In the genomic region with DNA sequence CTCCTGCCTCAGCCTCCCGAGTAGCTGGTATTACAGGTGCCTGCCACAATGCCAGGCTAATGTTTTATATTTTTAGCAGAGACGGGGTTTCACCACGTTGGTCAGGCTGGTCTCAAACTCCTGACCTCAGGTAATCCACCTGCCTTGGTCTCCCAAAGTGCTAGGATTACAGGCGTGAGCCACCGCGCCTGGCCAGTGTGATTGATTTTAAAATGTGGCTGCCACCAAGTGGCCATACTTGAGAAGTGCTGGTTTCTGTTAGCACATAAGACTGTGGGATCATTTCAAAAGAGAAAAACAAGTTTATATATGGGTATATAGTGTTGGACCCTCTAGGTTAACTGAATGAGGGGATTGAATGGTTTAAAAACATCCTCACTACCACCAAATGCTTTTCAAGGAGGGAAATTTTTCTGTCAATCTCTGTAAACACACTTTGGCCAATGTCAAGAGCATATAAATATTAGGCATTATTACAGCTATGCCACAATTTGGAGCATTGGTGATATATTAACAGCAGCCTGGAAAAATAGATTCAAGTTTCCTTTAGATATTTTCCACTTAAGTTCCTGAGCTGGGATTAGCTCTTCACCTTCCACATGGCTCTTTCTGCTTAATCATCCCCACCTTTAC, we compare ENCODE assay signal across 9 cellular contexts. TPM values are rescaled to one million over a fixed set of nuclear protein-coding genes. Genes with fewer than 3 reads are reported as not detected.
DNase-seq lines count a peak whose midpoint lies in the region; ATAC-seq and TF ChIP-seq lines count a peak whose summit lies in the region.
"Had no signal": no experiment of that assay in that cellular context is flagged by ENCODE, and none has a peak within 500 bp of the region (broad histone marks: within the 10 kb centered on the region; RNA-seq: fewer than 3 reads in every experiment).

No MANE protein-coding gene starts in this region.

- POLR2A ChIA-PET in activated CD8-positive, alpha-beta T cell treated with anti-CD3 and anti-CD28 coated beads for 36 hours (lab: Charles Lee) = interaction anchor here (2.0 to 3.0 kb wide), 2 partner anchors 9 to 13 kb away, joined by 6 to 15 read pairs; no protein-coding TSS in a partner anchor

- H3K4me2 ChIP-seq in osteoblast (ENCODE audit: insufficient read depth, low read length) = no peak overlapping the region

- no peaks in the 10 kb centered on the region for H3K4me1 ChIP-seq in osteoblast (ENCODE audit: insufficient read depth, low read length)
- H3K4me1 ChIP-seq in effector memory CD4-positive, alpha-beta T cell (ENCODE audit: control insufficient read depth, insufficient read depth, low read length, poor library complexity, severe bottlenecking) = no peaks in the 10 kb centered on the region
- H3K4me1 ChIP-seq: SJCRH30 had no signal

- DNase-seq in EH (ENCODE audit: low read depth) (peak; percentile 52), NAMALWA (ENCODE audit: low spot score) (peak; percentile 62), fibroblast of mammary gland (ENCODE audit: low read depth) (peak; percentile 57), osteoblast (ENCODE audit: insufficient read length, low spot score, missing footprints) (no peak)
- peak; percentile 65 for DNase-seq in activated CD8-positive, alpha-beta T cell treated with anti-CD3 and anti-CD28 coated beads for 36 hours
- no peak for DNase-seq in effector memory CD4-positive, alpha-beta T cell

- H2AFZ ChIP-seq in osteoblast (ENCODE audit: low read length) = no peak overlapping the region

- peaks cover 91% of the 10 kb centered on the region for H3K36me3 ChIP-seq in osteoblast (ENCODE audit: insufficient read depth, low read length)
- peaks cover 93% of the 10 kb centered on the region for H3K36me3 ChIP-seq in effector memory CD4-positive, alpha-beta T cell (ENCODE audit: control insufficient read depth, insufficient read depth, low read length)

- intact Hi-C loops in activated CD8-positive, alpha-beta T cell treated with anti-CD3 and anti-CD28 coated beads for 36 hours (cut with micrococcal nuclease) = no loop called here

- peaks cover 15% of the 10 kb centered on the region for H3K4me1 Mint-ChIP-seq in activated CD8-positive, alpha-beta T cell treated with anti-CD3 and anti-CD28 coated beads for 36 hours (ENCODE audit: low read depth)

- H3K9me3 ChIP-seq in osteoblast (ENCODE audit: low read depth, low read length) = no peaks in the 10 kb centered on the region
- H3K9me3 ChIP-seq in effector memory CD4-positive, alpha-beta T cell (ENCODE audit: control insufficient read depth, low read length) = no peaks in the 10 kb centered on the region
- H3K9me3 ChIP-seq: SJCRH30 had no signal

- H3K9me3 Mint-ChIP-seq in activated CD8-positive, alpha-beta T cell treated with anti-CD3 and anti-CD28 coated beads for 36 hours = peaks cover 4% of the 10 kb centered on the region

- no peaks in the 10 kb centered on the region for H3K27me3 Mint-ChIP-seq in activated CD8-positive, alpha-beta T cell treated with anti-CD3 and anti-CD28 coated beads for 36 hours

- H3K79me2 ChIP-seq in osteoblast (ENCODE audit: insufficient read depth, low read length) = peaks cover 2% of the 10 kb centered on the region

- peak; percentile 79 for TF ChIP-seq CTCF in activated CD8-positive, alpha-beta T cell treated with anti-CD3 and anti-CD28 coated beads for 36 hours (IDR thresholded peaks at IDR 0.05)
- TF ChIP-seq CTCF in fibroblast of mammary gland (conservative IDR thresholded peaks at IDR 0.05; ENCODE audit: control insufficient read depth, insufficient read depth, low read depth, low read length) (peak; percentile 54), osteoblast (IDR thresholded peaks at IDR 0.05; ENCODE audit: extremely low read depth, low read depth, low read length) (peak; percentile 61)

- no peak overlapping the region for H3K4me3 ChIP-seq in fibroblast of mammary gland (ENCODE audit: control insufficient read depth, low read depth, low read length)
- H3K4me3 ChIP-seq in osteoblast (ENCODE audit: insufficient read depth, low read length) = no peak overlapping the region
- no peak overlapping the region for H3K4me3 ChIP-seq in effector memory CD4-positive, alpha-beta T cell (ENCODE audit: insufficient read depth, low read depth, low read length, poor library complexity, severe bottlenecking)
- H3K4me3 ChIP-seq: SJCRH30 had no signal

- H3K36me3 Mint-ChIP-seq in activated CD8-positive, alpha-beta T cell treated with anti-CD3 and anti-CD28 coated beads for 36 hours (ENCODE audit: low read depth) = peaks cover 76% of the 10 kb centered on the region

- H3K27me3 ChIP-seq in osteoblast (ENCODE audit: insufficient read depth, low read length) = no peaks in the 10 kb centered on the region
- H3K27me3 ChIP-seq in effector memory CD4-positive, alpha-beta T cell (replicated peaks; ENCODE audit: control insufficient read depth, insufficient read depth, low read length, poor library complexity, severe bottlenecking) = no peaks in the 10 kb centered on the region
- H3K27me3 ChIP-seq: SJCRH30 had no signal

- no peak overlapping the region for H3K27ac Mint-ChIP-seq in activated CD8-positive, alpha-beta T cell treated with anti-CD3 and anti-CD28 coated beads for 36 hours

- no peak overlapping the region for H3K4me3 Mint-ChIP-seq in activated CD8-positive, alpha-beta T cell treated with anti-CD3 and anti-CD28 coated beads for 36 hours

- ATAC-seq in activated CD8-positive, alpha-beta T cell treated with anti-CD3 and anti-CD28 coated beads for 36 hours = peak; percentile 79
- ATAC-seq in HG03520 (IDR thresholded peaks at IDR 0.05; ENCODE audit: unreplicated experiment) (no peak), HG03025 (IDR thresholded peaks at IDR 0.05; ENCODE audit: low FRiP score, unreplicated experiment) (no peak)

- H4K20me1 ChIP-seq in osteoblast (ENCODE audit: insufficient read depth, low read length) = peaks cover 27% of the 10 kb centered on the region

- H3K27ac ChIP-seq in osteoblast (ENCODE audit: low read depth, low read length) = no peak overlapping the region
- no peak overlapping the region for H3K27ac ChIP-seq in effector memory CD4-positive, alpha-beta T cell (ENCODE audit: insufficient read depth, low read length, poor library complexity, severe bottlenecking)
- H3K27ac ChIP-seq: SJCRH30 had no signal

- CTCF ChIA-PET in activated CD8-positive, alpha-beta T cell treated with anti-CD3 and anti-CD28 coated beads for 36 hours (lab: Charles Lee) = interaction anchor here (0.6 to 5.9 kb wide), 23 partner anchors 10 to 248 kb away, joined by 3 to 56 read pairs (median 5); a partner anchor contains a TSS

RNA-seq across cellular contexts. Expression of a gene that starts 13.5 kb away (rescaled TPM):
- 10 to 100 TPM; 37.3 to 38.2 TPM for total RNA-seq in activated CD8-positive, alpha-beta T cell treated with anti-CD3 and anti-CD28 coated beads for 36 hours
- total RNA-seq in osteoblast = 4.7 and 6.2 TPM in 2 replicates

RNA-seq across cellular contexts. Expression of a gene that starts 18.9 kb away (rescaled TPM):
- 10 to 100 TPM; 59.7 to 60.1 TPM for total RNA-seq in activated CD8-positive, alpha-beta T cell treated with anti-CD3 and anti-CD28 coated beads for 36 hours
- total RNA-seq in osteoblast = 32.1 and 35.1 TPM in 2 replicates

RNA-seq across cellular contexts. Expression of a gene that starts 34.9 kb away (rescaled TPM):
- total RNA-seq in activated CD8-positive, alpha-beta T cell treated with anti-CD3 and anti-CD28 coated beads for 36 hours = 10 to 100 TPM; 45.7 to 52.6 TPM
- total RNA-seq in osteoblast = 20.3 and 26.8 TPM in 2 replicates

Comparison
In these comparisons a context has a peak if more than half of its experiments do, and no peak if none do; other contexts are left out.
1. DNase-seq: peak in EH (single experiment), NAMALWA (single experiment), activated CD8-positive, alpha-beta T cell treated with anti-CD3 and anti-CD28 coated beads for 36 hours (single experiment) and fibroblast of mammary gland (single experiment); none in osteoblast (single experiment) and effector memory CD4-positive, alpha-beta T cell (0 of 3).
2. Peak in every context shown above with its lines, with median percentiles within 50 percentile points of each other: CTCF ChIP-seq.